In the genomic region with DNA sequence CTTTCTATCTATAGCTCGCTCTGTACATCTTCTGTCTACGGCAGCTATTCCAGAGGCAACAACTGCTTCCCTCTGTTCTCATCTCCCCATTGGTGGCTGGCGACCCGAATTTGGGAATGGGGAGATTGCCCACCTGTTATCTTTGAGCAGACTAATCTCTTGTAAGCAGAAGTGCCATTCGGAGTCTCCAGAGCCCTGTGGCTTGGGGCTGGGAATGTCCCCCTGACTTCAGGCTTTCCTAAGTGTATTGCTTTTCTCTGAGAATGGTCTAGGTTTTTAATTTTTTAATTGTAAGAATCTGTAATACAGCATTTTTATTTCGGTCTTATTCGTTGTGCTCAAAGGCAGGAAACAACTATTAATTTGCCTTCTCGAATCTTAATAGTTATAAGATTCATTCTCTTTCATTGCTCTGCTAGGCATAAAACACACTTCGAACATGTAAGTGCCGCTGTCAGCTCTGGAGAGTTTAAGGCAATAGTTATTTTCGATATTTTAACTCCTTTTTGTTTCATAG, we compare ENCODE assay signal across 8 cellular contexts.
DNase-seq lines count a peak whose midpoint lies in the region; ATAC-seq and FAIRE-seq lines count a peak whose summit lies in the region.

No MANE protein-coding gene starts in this region.

- H3K9me3 ChIP-seq in effector memory CD4-positive, alpha-beta T cell (ENCODE audit: control insufficient read depth, low read length), result no peaks in the 10 kb centered on the region
- H3K9me3 ChIP-seq in muscle layer of duodenum (ENCODE audit: control insufficient read depth in 1 of 2, low read length in 2 of 2), result no peaks in the 10 kb centered on the region

- FAIRE-seq in RCC 7860 (lab: Jason Lieb, UNC), result no peak

- peak overlapping the region; percentile 69 for H3K27ac ChIP-seq in effector memory CD4-positive, alpha-beta T cell (ENCODE audit: insufficient read depth, low read length, poor library complexity, severe bottlenecking)
- H3K27ac ChIP-seq in muscle layer of duodenum (ENCODE audit: low read length), result peak overlapping the region; percentile 90

- no peaks in the 10 kb centered on the region for H3K36me3 ChIP-seq in effector memory CD4-positive, alpha-beta T cell (ENCODE audit: control insufficient read depth, insufficient read depth, low read length)
- no peaks in the 10 kb centered on the region for H3K36me3 ChIP-seq in muscle layer of duodenum (ENCODE audit: control insufficient read depth in 1 of 2, insufficient read depth in 2 of 2, low read length in 2 of 2)

- peak; percentile 58 for DNase-seq in DMS53 treated with DMSO at 0.1 percent for 48 hours (lab: John Stamatoyannopoulos, UW; ENCODE audit: unreplicated experiment)
- DNase-seq in NCI-H82 treated with DMSO at 0.1 percent for 48 hours (lab: John Stamatoyannopoulos, UW; ENCODE audit: unreplicated experiment), result peak; percentile 87
- no peak for DNase-seq in effector memory CD4-positive, alpha-beta T cell
- DNase-seq in stimulated activated CD4-positive, alpha-beta T cell treated with anti-CD3 and anti-CD28 coated beads, Interleukin-15, amount 100 ng/mL, for 24 hours, result no peak
- no peak for DNase-seq in RCC 7860 (ENCODE audit: low spot score)

- H3K27me3 ChIP-seq in effector memory CD4-positive, alpha-beta T cell (replicated peaks; ENCODE audit: control insufficient read depth, insufficient read depth, low read length, poor library complexity, severe bottlenecking), result no peaks in the 10 kb centered on the region
- H3K27me3 ChIP-seq in muscle layer of duodenum (ENCODE audit: low read depth, low read length), result no peaks in the 10 kb centered on the region

- peaks cover 6% of the 10 kb centered on the region for H3K4me1 ChIP-seq in effector memory CD4-positive, alpha-beta T cell (ENCODE audit: control insufficient read depth, insufficient read depth, low read length, poor library complexity, severe bottlenecking)
- peaks cover 0 to 26% of the 10 kb centered on the region in 2 donors for H3K4me1 ChIP-seq in muscle layer of duodenum (ENCODE audit: control insufficient read depth in 1 of 2, insufficient read depth in 2 of 2, low read length in 2 of 2)

- H3K4me3 ChIP-seq in effector memory CD4-positive, alpha-beta T cell (ENCODE audit: insufficient read depth, low read depth, low read length, poor library complexity, severe bottlenecking), result peak overlapping the region; percentile 93
- peak overlapping the region; percentile 92 to 96 for H3K4me3 ChIP-seq in muscle layer of duodenum (ENCODE audit: low read depth in 1 of 2, low read length in 2 of 2)

- ATAC-seq in GM21737 (IDR thresholded peaks at IDR 0.05; ENCODE audit: unreplicated experiment) (peak; percentile 11), HG03097 (IDR thresholded peaks at IDR 0.05; ENCODE audit: low FRiP score, unreplicated experiment) (no peak)

Comparison
In these comparisons a context has a peak if more than half of its experiments do, and no peak if none do; other contexts are left out.
1. DNase-seq: peak in DMS53 treated with DMSO at 0.1 percent for 48 hours (single experiment) and NCI-H82 treated with DMSO at 0.1 percent for 48 hours (single experiment); none in effector memory CD4-positive, alpha-beta T cell (0 of 3), stimulated activated CD4-positive, alpha-beta T cell treated with anti-CD3 and anti-CD28 coated beads, Interleukin-15, amount 100 ng/mL, for 24 hours (single experiment) and RCC 7860 (single experiment).